ENCODE assay signal across 16 cellular contexts in the genomic region with DNA sequence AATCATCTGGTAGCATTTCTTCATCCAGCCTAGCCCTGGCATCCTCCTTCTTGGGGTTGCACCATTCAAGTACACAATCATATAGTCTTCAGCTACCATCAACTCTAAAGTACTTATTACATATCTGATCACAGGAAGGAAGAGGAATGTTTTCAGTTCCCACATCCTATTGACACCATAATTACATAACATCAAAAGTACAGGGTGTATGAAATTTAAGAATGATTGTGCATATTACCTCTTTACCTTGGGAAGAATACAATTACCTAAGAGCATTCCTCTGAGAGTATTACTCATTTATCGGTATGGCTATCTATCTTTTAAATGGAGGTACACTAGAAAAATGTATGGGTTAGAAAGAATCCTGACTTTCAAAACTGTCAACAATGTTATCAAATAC.
A peak's percentile ranks its signal among the peaks of the same experiment; 100 is the strongest.
DNase-seq lines count a peak whose midpoint lies in the region; ATAC-seq and TF ChIP-seq lines count a peak whose summit lies in the region.
"Had no signal": no experiment of that assay in that cellular context is flagged by ENCODE, and none has a peak within 500 bp of the region (broad histone marks: within the 10 kb centered on the region; RNA-seq: fewer than 3 reads in every experiment).

No MANE protein-coding gene starts in this region.

- H3K27ac Mint-ChIP-seq in natural killer cell treated with Interleukin-12 subunit alpha and Interleukin-12 subunit beta and Interleukin-15 and Interleukin-18, amount 100 ng/mL, for 72 hours, result peak overlapping the region in 1 of 2 donors; percentile 2
- H3K27ac Mint-ChIP-seq in natural killer cell, result no peak overlapping the region
- peak overlapping the region; percentile 18 for H3K27ac Mint-ChIP-seq in type B pancreatic cell
- H3K27ac Mint-ChIP-seq: B cell, HFFc6 had no signal

- H3K27me3 Mint-ChIP-seq in natural killer cell treated with Interleukin-12 subunit alpha and Interleukin-12 subunit beta and Interleukin-15 and Interleukin-18, amount 100 ng/mL, for 72 hours, result peaks cover 0 to 3% of the 10 kb centered on the region in 2 donors
- H3K27me3 Mint-ChIP-seq in natural killer cell (ENCODE audit: low read depth in 2 of 2) (peaks cover 0 to 3% of the 10 kb centered on the region in 2 donors), type B pancreatic cell (no peaks in the 10 kb centered on the region)
- H3K27me3 Mint-ChIP-seq: B cell had no signal

- DNase-seq in natural killer cell treated with Interleukin-12 subunit alpha and Interleukin-12 subunit beta and Interleukin-15 and Interleukin-18, amount 100 ng/mL, for 72 hours (ENCODE audit: low spot score), result no peak
- DNase-seq in natural killer cell (no peak), MV-4-11 (lab: John Stamatoyannopoulos, UW) (peak; percentile 41), amniotic epithelial cell (ENCODE audit: low read depth) (peak; percentile 49), type B pancreatic cell (ENCODE audit: extremely low spot score, unreplicated experiment) (no peak)
- DNase-seq in effector CD4-positive, alpha-beta T cell, result no peak
- DNase-seq: ACHN, HFFc6, IMR-90, NCI-H1092 treated with DMSO at 0.1 percent for 48 hours, NCI-H1694 treated with DMSO at 0.1 percent for 48 hours, NCI-H446 treated with DMSO at 0.1 percent for 48 hours, NCI-H82 had no signal

- no peaks in the 10 kb centered on the region for H3K36me3 Mint-ChIP-seq in natural killer cell treated with Interleukin-12 subunit alpha and Interleukin-12 subunit beta and Interleukin-15 and Interleukin-18, amount 100 ng/mL, for 72 hours
- no peaks in the 10 kb centered on the region for H3K36me3 Mint-ChIP-seq in natural killer cell
- no peaks in the 10 kb centered on the region for H3K36me3 Mint-ChIP-seq in type B pancreatic cell

- TF ChIP-seq CTCF in natural killer cell (IDR thresholded peaks at IDR 0.05) (no peak), type B pancreatic cell (conservative IDR thresholded peaks at IDR 0.05) (no peak)

- peaks cover 6 to 11% of the 10 kb centered on the region in 2 donors for H3K4me1 Mint-ChIP-seq in natural killer cell treated with Interleukin-12 subunit alpha and Interleukin-12 subunit beta and Interleukin-15 and Interleukin-18, amount 100 ng/mL, for 72 hours (ENCODE audit: low read depth in 2 of 2)
- H3K4me1 Mint-ChIP-seq in natural killer cell (peaks cover 12 to 15% of the 10 kb centered on the region in 2 donors), type B pancreatic cell (ENCODE audit: unreplicated experiment) (peaks cover under 1% of the 10 kb centered on the region)

- peak overlapping the region; percentile 2 for H3K4me3 Mint-ChIP-seq in natural killer cell treated with Interleukin-12 subunit alpha and Interleukin-12 subunit beta and Interleukin-15 and Interleukin-18, amount 100 ng/mL, for 72 hours
- H3K4me3 Mint-ChIP-seq in natural killer cell (no peak overlapping the region), type B pancreatic cell (no peak overlapping the region)
- H3K4me3 Mint-ChIP-seq: B cell, HFFc6 had no signal

- intact Hi-C loops in natural killer cell (cut with micrococcal nuclease), result no loop called here

- H3K9me3 Mint-ChIP-seq in natural killer cell treated with Interleukin-12 subunit alpha and Interleukin-12 subunit beta and Interleukin-15 and Interleukin-18, amount 100 ng/mL, for 72 hours, result no peaks in the 10 kb centered on the region
- H3K9me3 Mint-ChIP-seq in natural killer cell (no peaks in the 10 kb centered on the region), type B pancreatic cell (no peaks in the 10 kb centered on the region)
- H3K9me3 Mint-ChIP-seq: HFFc6 had no signal

- ATAC-seq in natural killer cell treated with Interleukin-12 subunit alpha and Interleukin-12 subunit beta and Interleukin-15 and Interleukin-18, amount 100 ng/mL, for 72 hours, result no peak
- ATAC-seq in natural killer cell (no peak), HG03520 (IDR thresholded peaks at IDR 0.05; ENCODE audit: unreplicated experiment) (no peak), HG02885 (IDR thresholded peaks at IDR 0.05; ENCODE audit: poor library complexity, unreplicated experiment) (no peak)

Comparison
In these comparisons a context has a peak if more than half of its experiments do, and no peak if none do; other contexts are left out.
1. DNase-seq: peak in MV-4-11 (single experiment) and amniotic epithelial cell (single experiment); none in natural killer cell treated with Interleukin-12 subunit alpha and Interleukin-12 subunit beta and Interleukin-15 and Interleukin-18, amount 100 ng/mL, for 72 hours (single experiment), natural killer cell (single experiment), type B pancreatic cell (single experiment) and effector CD4-positive, alpha-beta T cell (single experiment).